36 cellular contexts compared by ENCODE assay signal in genomic region chr10:96212911-96213310, GRCh38. TPM values are rescaled to one million over a fixed set of nuclear protein-coding genes. Genes with fewer than 3 reads are reported as not detected.
"Had no signal": no experiment of that assay in that cellular context is flagged by ENCODE, and none has a peak within 500 bp of the region (broad histone marks: within the 10 kb centered on the region; RNA-seq: fewer than 3 reads in every experiment).

No MANE protein-coding gene starts in this region.

- H3K4me3 Mint-ChIP-seq: activated B cell treated with CpG ODN at 0.5 μM for 24 hours; activated CD4-positive, alpha-beta memory T cell treated with anti-CD3 and anti-CD28 coated beads, Interleukin-2, amount 10 ng/mL, durations not matched to agents 7 days and 5 days; activated CD8-positive, alpha-beta memory T cell treated with anti-CD3 and anti-CD28 coated beads, Interleukin-2, amount 10 ng/mL, durations not matched to agents 7 days and 5 days; activated naive CD4-positive, alpha-beta T cell treated with anti-CD3 and anti-CD28 coated beads, Interleukin-2, amount 10 ng/mL, durations not matched to agents 7 days and 5 days; activated naive CD8-positive, alpha-beta T cell; activated naive CD8-positive, alpha-beta T cell treated with anti-CD3 and anti-CD28 coated beads, Interleukin-2, amount 50 U/mL, for 24 hours; brain had no signal

- H3K27ac Mint-ChIP-seq: activated B cell treated with CpG ODN at 0.5 μM for 24 hours; activated CD4-positive, alpha-beta memory T cell treated with anti-CD3 and anti-CD28 coated beads, Interleukin-2, amount 10 ng/mL, durations not matched to agents 7 days and 5 days; activated CD8-positive, alpha-beta memory T cell treated with anti-CD3 and anti-CD28 coated beads, Interleukin-2, amount 10 ng/mL, durations not matched to agents 7 days and 5 days; activated naive CD4-positive, alpha-beta T cell treated with anti-CD3 and anti-CD28 coated beads, Interleukin-2, amount 10 ng/mL, durations not matched to agents 7 days and 5 days; activated naive CD8-positive, alpha-beta T cell; activated naive CD8-positive, alpha-beta T cell treated with anti-CD3 and anti-CD28 coated beads, Interleukin-2, amount 50 U/mL, for 24 hours; brain had no signal

- H3K4me2 ChIP-seq: PC-9 had no signal

- ATAC-seq: activated CD8-positive, alpha-beta memory T cell treated with anti-CD3 and anti-CD28 coated beads, Interleukin-2, amount 10 ng/mL, durations not matched to agents 7 days and 5 days; activated naive CD8-positive, alpha-beta T cell treated with anti-CD3 and anti-CD28 coated beads, Interleukin-2, amount 50 U/mL, for 24 hours; K562; Right ventricle myocardium inferior had no signal

- H3K9me3 Mint-ChIP-seq: activated B cell treated with CpG ODN at 0.5 μM for 24 hours; activated CD4-positive, alpha-beta memory T cell treated with anti-CD3 and anti-CD28 coated beads, Interleukin-2, amount 10 ng/mL, durations not matched to agents 7 days and 5 days; activated naive CD4-positive, alpha-beta T cell treated with anti-CD3 and anti-CD28 coated beads, Interleukin-2, amount 10 ng/mL, durations not matched to agents 7 days and 5 days; activated naive CD8-positive, alpha-beta T cell treated with anti-CD3 and anti-CD28 coated beads, Interleukin-2, amount 50 U/mL, for 24 hours; brain had no signal

- H3K4me1 Mint-ChIP-seq: activated CD4-positive, alpha-beta memory T cell treated with anti-CD3 and anti-CD28 coated beads, Interleukin-2, amount 10 ng/mL, durations not matched to agents 7 days and 5 days; activated naive CD4-positive, alpha-beta T cell treated with anti-CD3 and anti-CD28 coated beads, Interleukin-2, amount 10 ng/mL, durations not matched to agents 7 days and 5 days; activated naive CD8-positive, alpha-beta T cell treated with anti-CD3 and anti-CD28 coated beads, Interleukin-2, amount 50 U/mL, for 24 hours; brain had no signal

- DNase-seq: activated B cell treated with CpG ODN at 0.5 μM for 24 hours; activated CD4-positive, alpha-beta memory T cell treated with anti-CD3 and anti-CD28 coated beads, Interleukin-2, amount 10 ng/mL, durations not matched to agents 7 days and 5 days; activated CD4-positive, alpha-beta T cell treated with anti-CD3 and anti-CD28 coated beads for 1 hour; activated CD4-positive, alpha-beta T cell treated with anti-CD3 and anti-CD28 coated beads for 48 hours; activated CD8-positive, alpha-beta memory T cell treated with anti-CD3 and anti-CD28 coated beads for 24 hours; activated CD8-positive, alpha-beta memory T cell treated with anti-CD3 and anti-CD28 coated beads, Interleukin-2, amount 10 ng/mL, durations not matched to agents 7 days and 5 days; activated CD8-positive, alpha-beta memory T cell treated with anti-CD3 and anti-CD28 coated beads, Interleukin-2, amount 50 U/mL, for 48 hours; activated effector memory CD4-positive, alpha-beta T cell treated with Interleukin-2 at 50 U/mL for 16 hours; activated naive CD4-positive, alpha-beta T cell treated with anti-CD3 and anti-CD28 coated beads, Interleukin-2, amount 10 ng/mL, durations not matched to agents 7 days and 5 days; activated naive CD8-positive, alpha-beta T cell treated with anti-CD3 and anti-CD28 coated beads, Interleukin-2, amount 50 U/mL, for 24 hours; activated T-cell treated with anti-CD3 and anti-CD28 coated beads, Interleukin-2, amount 50 U/mL, for 48 hours; anterior cingulate cortex; NCI-H1092 treated with DMSO at 0.1 percent for 48 hours; NCI-H1417; NCI-H146; NCI-H187; NCI-H2081; NCI-H2171 treated with DMSO at 0.1 percent for 48 hours; NCI-H2227 treated with DMSO at 0.1 percent for 48 hours; NCI-H446; NCI-H510A treated with DMSO at 0.1 percent for 48 hours; NCI-H69; PC-9; SIG-M5; SW 1271; T-helper 1 cell; T-helper 2 cell; T-helper 9 cell had no signal

- H3K27ac ChIP-seq: PC-9, RWPE1, VCaP had no signal

- H3K36me3 Mint-ChIP-seq: activated CD8-positive, alpha-beta memory T cell treated with anti-CD3 and anti-CD28 coated beads, Interleukin-2, amount 10 ng/mL, durations not matched to agents 7 days and 5 days; activated naive CD4-positive, alpha-beta T cell treated with anti-CD3 and anti-CD28 coated beads, Interleukin-2, amount 10 ng/mL, durations not matched to agents 7 days and 5 days; activated naive CD8-positive, alpha-beta T cell; brain had no signal

- H2AFZ ChIP-seq: PC-9 had no signal

- H3K27me3 Mint-ChIP-seq: activated B cell treated with CpG ODN at 0.5 μM for 24 hours had no signal

- H3K4me3 ChIP-seq: K562, PC-9 had no signal

RNA-seq across cellular contexts. Expression of gene BLNK, which starts 58.5 kb away (rescaled TPM):
- total RNA-seq: activated CD4-positive, alpha-beta memory T cell treated with anti-CD3 and anti-CD28 coated beads, Interleukin-2, amount 10 ng/mL, durations not matched to agents 7 days and 5 days; activated CD8-positive, alpha-beta memory T cell treated with anti-CD3 and anti-CD28 coated beads, Interleukin-2, amount 10 ng/mL, durations not matched to agents 7 days and 5 days; K562; M059J; SK-MEL-5 had no signal
- polyA plus RNA-seq: K562 had no signal
